ENCODE assay signal across 26 cellular contexts in the genomic region with DNA sequence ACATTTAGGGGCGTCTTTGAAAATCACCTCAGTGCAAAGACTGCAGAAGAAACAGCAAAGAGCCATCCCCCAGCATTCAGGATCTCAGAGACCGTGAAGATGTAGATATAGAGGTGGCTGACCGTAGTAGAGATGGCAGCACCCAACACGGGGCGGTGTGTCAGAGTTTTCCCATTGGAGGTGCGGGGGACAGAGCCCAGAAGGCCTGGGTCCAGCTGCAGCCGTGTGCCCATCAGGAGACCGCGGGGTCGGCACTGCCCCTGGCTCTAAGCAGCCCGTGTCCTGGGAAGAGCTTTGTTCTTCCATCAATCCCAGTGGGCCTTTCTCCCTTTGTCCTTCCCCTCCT. TPM values are rescaled to one million over a fixed set of nuclear protein-coding genes. Genes with fewer than 3 reads are reported as not detected.
"Had no signal": no experiment of that assay in that cellular context is flagged by ENCODE, and none has a peak within 500 bp of the region (broad histone marks: within the 10 kb centered on the region; RNA-seq: fewer than 3 reads in every experiment).

No MANE protein-coding gene starts in this region.

- H3K27ac ChIP-seq: SK-N-MC had no signal

- DNase-seq: activated CD4-positive, alpha-beta memory T cell treated with anti-CD3 and anti-CD28 coated beads for 36 hours; activated CD4-positive, alpha-beta T cell treated with anti-CD3 and anti-CD28 coated beads, Interleukin-2, amount 10 ng/mL, durations not matched to agents 7 days and 5 days; activated CD4-positive, CD25-positive, alpha-beta regulatory T cell; activated CD8-positive, alpha-beta memory T cell treated with anti-CD3 and anti-CD28 coated beads for 24 hours; activated naive CD4-positive, alpha-beta T cell treated with anti-CD3 and anti-CD28 coated beads, Interleukin-2, amount 50 U/mL, for 16 hours; activated T-cell treated with anti-CD3 and anti-CD28 coated beads, Interleukin-2, amount 50 U/mL, for 72 hours; amniotic stem cell; NCI-H1092; NCI-H1417; NCI-H1694; NCI-H2029; NCI-H2107; NCI-H2171 treated with DMSO at 0.1 percent for 48 hours; NCI-H226; NCI-H526; NCI-H774; OCI-M1; RPMI8226; T-cell; T-helper 2 cell; T1000 had no signal

- ATAC-seq: Right ventricle myocardium inferior had no signal

RNA-seq across cellular contexts. Expression of gene GABRD, which starts 1.1 kb away (rescaled TPM):
- total RNA-seq: activated CD4-positive, alpha-beta memory T cell treated with anti-CD3 and anti-CD28 coated beads for 36 hours; activated CD4-positive, alpha-beta T cell treated with anti-CD3 and anti-CD28 coated beads, Interleukin-2, amount 10 ng/mL, durations not matched to agents 7 days and 5 days; activated T-cell treated with anti-CD3 and anti-CD28 coated beads, Interleukin-2, amount 50 U/mL, for 72 hours; astrocyte; MCF 10A; NCI-H460 had no signal

RNA-seq across cellular contexts. Expression of gene CFAP74, which starts 16.7 kb away (rescaled TPM):
- total RNA-seq: activated CD4-positive, alpha-beta memory T cell treated with anti-CD3 and anti-CD28 coated beads for 36 hours; activated CD4-positive, alpha-beta T cell treated with anti-CD3 and anti-CD28 coated beads, Interleukin-2, amount 10 ng/mL, durations not matched to agents 7 days and 5 days; activated T-cell treated with anti-CD3 and anti-CD28 coated beads, Interleukin-2, amount 50 U/mL, for 72 hours; astrocyte; MCF 10A; NCI-H460; Right ventricle myocardium inferior; T-cell had no signal
